Comparison of ENCODE assay signal across 13 cellular contexts in the genomic region with DNA sequence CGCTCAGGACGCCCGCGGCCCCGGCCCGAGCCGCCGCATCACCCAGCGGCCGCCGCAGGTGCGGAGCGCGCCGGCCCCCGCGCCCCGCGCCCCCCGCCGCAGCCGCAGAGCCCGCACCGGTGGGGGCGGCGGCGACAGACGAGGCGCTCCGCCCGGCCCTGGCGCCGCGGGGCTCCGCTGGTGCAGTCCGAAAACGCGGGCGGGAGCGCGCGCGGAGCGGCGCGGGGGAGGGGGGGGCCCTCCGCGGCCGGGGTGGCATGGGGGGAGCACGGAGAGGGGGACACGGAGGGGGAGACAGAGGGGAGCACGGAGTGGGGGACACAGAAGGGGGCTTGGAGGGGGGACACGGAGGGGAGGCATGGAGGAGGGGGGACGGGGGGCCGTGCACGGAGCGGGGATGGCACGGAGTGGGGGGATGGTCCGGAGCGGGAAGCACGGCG. TPM values are rescaled to one million over a fixed set of nuclear protein-coding genes. Genes with fewer than 3 reads are reported as not detected.
DNase-seq lines count a peak whose midpoint lies in the region; TF ChIP-seq lines count a peak whose summit lies in the region.
"Had no signal": no experiment of that assay in that cellular context is flagged by ENCODE, and none has a peak within 500 bp of the region (broad histone marks: within the 10 kb centered on the region; RNA-seq: fewer than 3 reads in every experiment).

A gene with protein sequence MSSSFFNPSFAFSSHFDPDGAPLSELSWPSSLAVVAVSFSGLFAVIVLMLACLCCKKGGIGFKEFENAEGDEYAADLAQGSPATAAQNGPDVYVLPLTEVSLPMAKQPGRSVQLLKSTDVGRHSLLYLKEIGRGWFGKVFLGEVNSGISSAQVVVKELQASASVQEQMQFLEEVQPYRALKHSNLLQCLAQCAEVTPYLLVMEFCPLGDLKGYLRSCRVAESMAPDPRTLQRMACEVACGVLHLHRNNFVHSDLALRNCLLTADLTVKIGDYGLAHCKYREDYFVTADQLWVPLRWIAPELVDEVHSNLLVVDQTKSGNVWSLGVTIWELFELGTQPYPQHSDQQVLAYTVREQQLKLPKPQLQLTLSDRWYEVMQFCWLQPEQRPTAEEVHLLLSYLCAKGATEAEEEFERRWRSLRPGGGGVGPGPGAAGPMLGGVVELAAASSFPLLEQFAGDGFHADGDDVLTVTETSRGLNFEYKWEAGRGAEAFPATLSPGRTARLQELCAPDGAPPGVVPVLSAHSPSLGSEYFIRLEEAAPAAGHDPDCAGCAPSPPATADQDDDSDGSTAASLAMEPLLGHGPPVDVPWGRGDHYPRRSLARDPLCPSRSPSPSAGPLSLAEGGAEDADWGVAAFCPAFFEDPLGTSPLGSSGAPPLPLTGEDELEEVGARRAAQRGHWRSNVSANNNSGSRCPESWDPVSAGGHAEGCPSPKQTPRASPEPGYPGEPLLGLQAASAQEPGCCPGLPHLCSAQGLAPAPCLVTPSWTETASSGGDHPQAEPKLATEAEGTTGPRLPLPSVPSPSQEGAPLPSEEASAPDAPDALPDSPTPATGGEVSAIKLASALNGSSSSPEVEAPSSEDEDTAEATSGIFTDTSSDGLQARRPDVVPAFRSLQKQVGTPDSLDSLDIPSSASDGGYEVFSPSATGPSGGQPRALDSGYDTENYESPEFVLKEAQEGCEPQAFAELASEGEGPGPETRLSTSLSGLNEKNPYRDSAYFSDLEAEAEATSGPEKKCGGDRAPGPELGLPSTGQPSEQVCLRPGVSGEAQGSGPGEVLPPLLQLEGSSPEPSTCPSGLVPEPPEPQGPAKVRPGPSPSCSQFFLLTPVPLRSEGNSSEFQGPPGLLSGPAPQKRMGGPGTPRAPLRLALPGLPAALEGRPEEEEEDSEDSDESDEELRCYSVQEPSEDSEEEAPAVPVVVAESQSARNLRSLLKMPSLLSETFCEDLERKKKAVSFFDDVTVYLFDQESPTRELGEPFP (N-terminal part only) (minus strand): TSS at position 189 of the 440 bp plus-strand sequence. CDS start 229 bp downstream, outside the sequence.

- H3K27ac ChIP-seq in dorsolateral prefrontal cortex, result peak within 1 kb of the TSS; percentile 76 to 99 (median 97)
- H3K27ac ChIP-seq in muscle layer of duodenum (ENCODE audit: low read length), result no peak within 1 kb of the TSS
- peak within 1 kb of the TSS; percentile 43 to 90 (median 78) for H3K27ac ChIP-seq in tibial nerve
- H3K27ac ChIP-seq: C4-2B had no signal

- H3K9me3 Mint-ChIP-seq in endothelial cell (ENCODE audit: unreplicated experiment), result no peaks in the 10 kb centered on the region

- no peak for TF ChIP-seq POLR2A in tibial nerve (IDR thresholded peaks at IDR 0.05)

- no peaks in the 10 kb centered on the region for H3K9me3 ChIP-seq in muscle layer of duodenum (ENCODE audit: control insufficient read depth in 1 of 2, low read length in 2 of 2)
- no peaks in the 10 kb centered on the region for H3K9me3 ChIP-seq in tibial nerve

- intact Hi-C loops in dorsolateral prefrontal cortex (cut with DNase I), result no loop called here

- peaks cover 2% of the 10 kb centered on the region for H3K4me1 Mint-ChIP-seq in endothelial cell (ENCODE audit: unreplicated experiment)

- H3K36me3 ChIP-seq in muscle layer of duodenum (ENCODE audit: control insufficient read depth in 1 of 2, insufficient read depth in 2 of 2, low read length in 2 of 2), result no peaks in the 10 kb centered on the region
- no peaks in the 10 kb centered on the region for H3K36me3 ChIP-seq in tibial nerve

- TF ChIP-seq CTCF in dorsolateral prefrontal cortex (IDR thresholded peaks at IDR 0.05 in 54 of 56, conservative IDR thresholded peaks at IDR 0.05 in 2 of 56; ENCODE audit: low read depth in 1 of 56, partially characterized antibody in 56 of 56), result no peak
- TF ChIP-seq CTCF in tibial nerve (IDR thresholded peaks at IDR 0.05), result no peak
- TF ChIP-seq CTCF in endothelial cell (IDR thresholded peaks at IDR 0.05; ENCODE audit: unreplicated experiment), result no peak

- peaks cover 0 to 24% of the 10 kb centered on the region in 2 donors for H3K4me1 ChIP-seq in muscle layer of duodenum (ENCODE audit: control insufficient read depth in 1 of 2, insufficient read depth in 2 of 2, low read length in 2 of 2)
- peaks cover 0 to 30% (median 3%) of the 10 kb centered on the region in 4 donors for H3K4me1 ChIP-seq in tibial nerve

- no peak within 1 kb of the TSS for H3K27ac Mint-ChIP-seq in endothelial cell (ENCODE audit: unreplicated experiment)

- H3K4me3 ChIP-seq in dorsolateral prefrontal cortex, result peak within 1 kb of the TSS; percentile 54 to 91 (median 84)
- peak within 1 kb of the TSS; percentile 21 to 54 for H3K4me3 ChIP-seq in muscle layer of duodenum (ENCODE audit: low read depth in 1 of 2, low read length in 2 of 2)
- peak within 1 kb of the TSS; percentile 37 to 61 (median 50) for H3K4me3 ChIP-seq in tibial nerve

- H3K27me3 ChIP-seq in dorsolateral prefrontal cortex (no peaks in the 10 kb centered on the region), muscle layer of duodenum (ENCODE audit: low read depth, low read length) (no peaks in the 10 kb centered on the region), tibial nerve (peaks cover 0 to 9% of the 10 kb centered on the region in 2 donors)

- H3K27me3 Mint-ChIP-seq in endothelial cell (ENCODE audit: unreplicated experiment), result peaks cover 7% of the 10 kb centered on the region

- H3K4me3 Mint-ChIP-seq in endothelial cell (ENCODE audit: unreplicated experiment), result no peak within 1 kb of the TSS

- no peaks in the 10 kb centered on the region for H3K36me3 Mint-ChIP-seq in endothelial cell (ENCODE audit: low read depth, unreplicated experiment)

- DNase-seq in NCI-H345 (lab: John Stamatoyannopoulos, UW), result peak; percentile 20
- no peak for DNase-seq in NCI-H345 treated with DMSO at 0.1 percent for 48 hours (lab: John Stamatoyannopoulos, UW; ENCODE audit: unreplicated experiment)
- DNase-seq in dorsolateral prefrontal cortex, result no peak
- no peak for DNase-seq in tibial nerve (ENCODE audit: low spot score in 2 of 2)
- no peak for DNase-seq in UCSD-AML1 (lab: John Stamatoyannopoulos, UW; ENCODE audit: unreplicated experiment)
- DNase-seq in NCI-H2029 (lab: John Stamatoyannopoulos, UW), result no peak
- no peak for DNase-seq in endothelial cell (ENCODE audit: low spot score)
- DNase-seq: activated CD4-positive, CD25-positive, alpha-beta regulatory T cell treated with anti-CD3 and anti-CD28 coated beads, Interleukin-2, amount 50 U/mL, for 72 hours; central memory CD4-positive, alpha-beta T cell; left colon; NCI-H226 had no signal

- TF ChIP-seq EP300 in tibial nerve (IDR thresholded peaks at IDR 0.05), result no peak

- WGBS in tibial nerve, 2 donors, result no CpG with 5 or more reads among the region's 62 CpGs

RNA-seq across cellular contexts. Expression of the gene that starts here (rescaled TPM):
- total RNA-seq in dorsolateral prefrontal cortex (100 to 1,000 TPM; 143 to 915 (median 275) TPM), tibial nerve (100 to 1,000 TPM; 247 to 385 (median 322) TPM), endothelial cell (ENCODE audit: unreplicated experiment) (7.7 TPM)

Comparison
In these comparisons a context has a peak if more than half of its experiments do, and no peak if none do; other contexts are left out.
1. RNA of the gene that starts here (total RNA-seq): 247 to 385 TPM in tibial nerve and 143 to 915 TPM in dorsolateral prefrontal cortex; 7.7 TPM in endothelial cell (single experiment); every median in the first group is over 10 times any median in the second.
2. Peak in every context shown above with its lines, with median percentiles within 50 percentile points of each other: H3K4me3 ChIP-seq.